ENCODE assay signal across 8 cellular contexts in genomic region chr1:169586395-169587255, GRCh38. TPM values are rescaled to one million over a fixed set of nuclear protein-coding genes. Genes with fewer than 3 reads are reported as not detected.
DNase-seq lines count a peak whose midpoint lies in the region; ATAC-seq, FAIRE-seq and TF ChIP-seq lines count a peak whose summit lies in the region.

Gene F5 (minus strand): TSS chr1:169586481. CDS start chr1:169586386, 95 bp downstream.

- no peaks in the 10 kb centered on the region for H3K27me3 Mint-ChIP-seq in activated CD4-positive, alpha-beta T cell treated with anti-CD3 and anti-CD28 coated beads, Interleukin-2, amount 10 ng/mL, durations not matched to agents 24 days and 14 days

- H3K36me3 Mint-ChIP-seq in activated CD4-positive, alpha-beta T cell treated with anti-CD3 and anti-CD28 coated beads, Interleukin-2, amount 10 ng/mL, durations not matched to agents 24 days and 14 days (ENCODE audit: low read depth): peaks cover 12% of the 10 kb centered on the region

- peak within 1 kb of the TSS; percentile 8 to 35 for H3K9ac ChIP-seq in colonic mucosa (ENCODE audit: low read depth in 2 of 2, low read length in 2 of 2)

- 30% methylated on average over 11 of the region's 15 CpGs for WGBS in A549 (ENCODE audit: missing lambda C conversion rate)

- intact Hi-C loops in activated CD4-positive, alpha-beta T cell treated with anti-CD3 and anti-CD28 coated beads, Interleukin-2, amount 10 ng/mL, durations not matched to agents 24 days and 14 days (cut with micrococcal nuclease): loop anchor here (1.0 to 10.0 kb wide), 7 partner anchors 14 to 1352 kb away; partner anchors contain the start of genes METTL18 and SCYL3
- intact Hi-C loops in colonic mucosa (cut with DNase I): no loop called here
- intact Hi-C loops in left lung (cut with DNase I): no loop called here

- H3K9me3 ChIP-seq in A549 (no peaks in the 10 kb centered on the region), colonic mucosa (no peaks in the 10 kb centered on the region), left lung (no peaks in the 10 kb centered on the region)

- no peak for TF ChIP-seq EP300 in A549 (IDR thresholded peaks at IDR 0.05)

- H3K4me3 Mint-ChIP-seq in activated CD4-positive, alpha-beta T cell treated with anti-CD3 and anti-CD28 coated beads, Interleukin-2, amount 10 ng/mL, durations not matched to agents 24 days and 14 days: peak within 1 kb of the TSS; percentile 95

- peak; percentile 34 to 55; a peak in 2 of 5 replicates for TF ChIP-seq RAD21 in A549 (conservative IDR thresholded peaks at IDR 0.05 in 1 of 2, IDR thresholded peaks at IDR 0.05 in 1 of 2)

- FAIRE-seq in A549 (lab: Jason Lieb, UNC): no peak

- CTCF ChIA-PET in A549 (lab: Yijun Ruan, JAX): interaction anchor here (0.7 to 2.5 kb wide), 8 partner anchors 10 to 1244 kb away, joined by 3 to 13 read pairs (median 4); no protein-coding TSS in a partner anchor

- H3K27me3 ChIP-seq in colonic mucosa: no peaks in the 10 kb centered on the region
- H3K27me3 ChIP-seq in left lung: peaks cover 4 to 12% of the 10 kb centered on the region in 2 donors

- peak; percentile 72 to 73 for DNase-seq in A549 (ENCODE audit: low read depth in 1 of 2, low spot score in 1 of 2)
- peak; percentile 63 for DNase-seq in NCI-H345 (lab: John Stamatoyannopoulos, UW)
- peak; percentile 92 for DNase-seq in activated CD4-positive, alpha-beta T cell treated with anti-CD3 and anti-CD28 coated beads, Interleukin-2, amount 10 ng/mL, durations not matched to agents 24 days and 14 days
- DNase-seq in colonic mucosa: peak; percentile 66
- peak; percentile 80 to 92 for DNase-seq in left lung
- DNase-seq in stimulated activated CD4-positive, alpha-beta T cell treated with anti-CD3 and anti-CD28 coated beads, Interleukin-2, amount 100 ng/mL, for 24 hours: peak; percentile 79 to 82

- H3K4me1 Mint-ChIP-seq in activated CD4-positive, alpha-beta T cell treated with anti-CD3 and anti-CD28 coated beads, Interleukin-2, amount 10 ng/mL, durations not matched to agents 24 days and 14 days: peaks cover 62% of the 10 kb centered on the region

- H3K4me2 ChIP-seq in A549: peak within 1 kb of the TSS; percentile 62

- H3K4me1 ChIP-seq in A549 (no peaks in the 10 kb centered on the region; the same call in 2 of the 3 replicates), colonic mucosa (no peaks in the 10 kb centered on the region), left lung (peaks cover 4 to 17% of the 10 kb centered on the region in 2 donors)

- H3K4me3 ChIP-seq in A549 (peak within 1 kb of the TSS; percentile 18; the same call in 2 of the 3 replicates), colonic mucosa (no peak within 1 kb of the TSS), left lung (peak within 1 kb of the TSS in 1 of 2 donors; percentile 16)

- ATAC-seq in A549 (peak; percentile 100), GM18511 (IDR thresholded peaks at IDR 0.05; ENCODE audit: unreplicated experiment) (peak; percentile 95), HG03045 (IDR thresholded peaks at IDR 0.05; ENCODE audit: unreplicated experiment) (peak; percentile 95), left lung (peak; percentile 99)

- no peaks in the 10 kb centered on the region for H3K9me3 Mint-ChIP-seq in activated CD4-positive, alpha-beta T cell treated with anti-CD3 and anti-CD28 coated beads, Interleukin-2, amount 10 ng/mL, durations not matched to agents 24 days and 14 days

- TF ChIP-seq POLR2A in A549 (IDR thresholded peaks at IDR 0.05; ENCODE audit: low read length): no peak

- no peaks in the 10 kb centered on the region for H3K36me3 ChIP-seq in colonic mucosa
- H3K36me3 ChIP-seq in left lung: no peaks in the 10 kb centered on the region

- POLR2A ChIA-PET in A549 (lab: Yijun Ruan, JAX): no interaction called here

- H3K27ac ChIP-seq in A549 (no peak within 1 kb of the TSS), colonic mucosa (no peak within 1 kb of the TSS), left lung (peak within 1 kb of the TSS in 1 of 2 donors; percentile 59)

- H3K27ac Mint-ChIP-seq in activated CD4-positive, alpha-beta T cell treated with anti-CD3 and anti-CD28 coated beads, Interleukin-2, amount 10 ng/mL, durations not matched to agents 24 days and 14 days: peak within 1 kb of the TSS; percentile 92

- TF ChIP-seq CTCF in A549 (IDR thresholded peaks at IDR 0.05): peak; percentile 26; the same call in 2 of the 3 replicates
- TF ChIP-seq CTCF in colonic mucosa (IDR thresholded peaks at IDR 0.05): peak; percentile 43
- TF ChIP-seq CTCF in left lung (IDR thresholded peaks at IDR 0.05): peak; percentile 22 to 49

TF ChIP-seq in A549, 52 proteins besides CTCF, POLR2A, EP300 and RAD21:
- TF ChIP-seq KDM1A (IDR thresholded peaks at IDR 0.05; ENCODE audit: low read depth) (peak; percentile 94; the same call in 1 of the 2 replicates), GATA3 (IDR thresholded peaks at IDR 0.05; ENCODE audit: borderline replicate concordance) (no peak), SMC3 (IDR thresholded peaks at IDR 0.05) (0 out of 3 replicates have a peak, but pooled peaks have one; percentile 9), USF2 (IDR thresholded peaks at IDR 0.05) (no peak), HDAC2 (IDR thresholded peaks at IDR 0.05) (peak; percentile 62; the same call in 1 of the 2 replicates)

RNA-seq across cellular contexts. Expression of gene F5, which starts in this region (rescaled TPM):
- polyA plus RNA-seq in A549 (2011; rRNA removed) (0.36 and 1.4 TPM in 2 replicates), A549 (2017; fragmentation: RNase III; extraction: RNeasy Plus Mini Kit Qiagen cat#74134 plus additional on column Dnase treatment) (0.03 to 0.04 TPM (median 0.04 TPM) in 3 replicates)
- polyA plus RNA-seq in A549 (2012; cell fraction: cytosol; rRNA removed): 0.01 and 0.04 TPM in 2 replicates
- polyA plus RNA-seq in A549 (2012; cell fraction: nucleus; rRNA removed): 0.06 and 0.22 TPM in 2 replicates
- polyA minus RNA-seq in A549 (2011; rRNA and poly(A)+ RNA removed): 0.33 and 0.44 TPM in 2 replicates
- 46.3 and 51.3 TPM in 2 replicates for total RNA-seq in activated CD4-positive, alpha-beta T cell treated with anti-CD3 and anti-CD28 coated beads, Interleukin-2, amount 10 ng/mL, durations not matched to agents 24 days and 14 days
- total RNA-seq in colonic mucosa (under 1 TPM; 0.24 to 0.54 TPM), left lung (1 to 10 TPM in 1 of 2 donors, under 1 TPM in 1; 0.90 to 7.2 TPM)

Comparison
In these comparisons a context has a peak if more than half of its experiments do, and no peak if none do; other contexts are left out.
1. Peak in DNase-seq and H3K9ac ChIP-seq in colonic mucosa; RNA of the gene not detected or under 1 TPM.